In the genomic region with DNA sequence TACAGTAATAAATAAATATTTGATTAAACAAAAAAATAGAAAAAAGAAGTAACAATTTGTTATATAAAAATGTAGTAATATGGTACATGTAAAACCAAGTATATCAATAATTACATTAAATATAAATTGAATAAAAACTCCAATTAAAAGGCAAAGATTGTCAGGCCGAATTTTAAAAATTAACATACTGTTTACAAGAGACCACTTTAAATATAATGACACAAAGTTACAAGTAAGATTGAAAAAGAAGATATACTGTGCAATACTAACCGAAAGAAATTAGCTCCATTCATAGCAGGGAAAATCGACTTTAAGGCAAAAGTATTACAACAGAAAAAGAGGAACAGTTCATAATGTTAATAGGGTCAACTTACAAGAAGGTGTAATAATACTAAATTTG, we compare ENCODE assay signal across 24 cellular contexts.
DNase-seq lines count a peak whose midpoint lies in the region; ATAC-seq, FAIRE-seq and TF ChIP-seq lines count a peak whose summit lies in the region.
"Had no signal": no experiment of that assay in that cellular context is flagged by ENCODE, and none has a peak within 500 bp of the region (broad histone marks: within the 10 kb centered on the region; RNA-seq: fewer than 3 reads in every experiment).

No MANE protein-coding gene starts in this region.

- H3K4me1 ChIP-seq in K562 (replicated peaks in 1 of 2; ENCODE audit: control insufficient read depth in 2 of 2, insufficient read depth in 2 of 2, low read length in 2 of 2) = no peaks in the 10 kb centered on the region
- H3K4me1 ChIP-seq in kidney (ENCODE audit: control insufficient read depth in 1 of 2, insufficient read depth in 1 of 2, low read depth in 1 of 2, low read length in 2 of 2) = no peaks in the 10 kb centered on the region
- H3K4me1 ChIP-seq in heart right ventricle = no peaks in the 10 kb centered on the region
- H3K4me1 ChIP-seq in endodermal cell (ENCODE audit: control insufficient read depth, insufficient read depth, low read length) = no peaks in the 10 kb centered on the region
- H3K4me1 ChIP-seq: A549, Caco-2 had no signal

- no peak for TF ChIP-seq RAD21 in K562 (CRISPR knock-in tag; conservative IDR thresholded peaks at IDR 0.05 in 1 of 2, IDR thresholded peaks at IDR 0.05 in 1 of 2)

- intact Hi-C loops in K562 (cut with micrococcal nuclease) (no loop called here), kidney (cut with DNase I) (no loop called here), heart right ventricle (cut with DNase I) (no loop called here)

- H3K4me3 ChIP-seq in K562 (no peak overlapping the region), kidney (ENCODE audit: low read length in 2 of 2) (no peak overlapping the region), heart right ventricle (no peak overlapping the region), endodermal cell (ENCODE audit: low read length) (no peak overlapping the region)
- H3K4me3 ChIP-seq: A549; BLaER1 treated with 17β-estradiol and CSF1 and Interleukin-3, amounts not matched to agents 10 nM and 100 nM; GM12878 had no signal

- no peak overlapping the region for H3K9ac ChIP-seq in K562 (ENCODE audit: insufficient read depth in 1 of 2, low read depth in 2 of 2, low read length in 2 of 2)
- H3K9ac ChIP-seq in kidney (ENCODE audit: low read length in 2 of 2) = no peak overlapping the region
- no peak overlapping the region for H3K9ac ChIP-seq in endodermal cell (ENCODE audit: extremely low read depth, low read length, poor library complexity, severe bottlenecking)
- H3K9ac ChIP-seq: BLaER1 treated with 17β-estradiol and CSF1 and Interleukin-3, amounts not matched to agents 10 nM and 100 nM had no signal

- POLR2A ChIA-PET in K562 (lab: Yijun Ruan, JAX) = no interaction called here

- H3K4me3 Mint-ChIP-seq in natural killer cell treated with Interleukin-12 subunit alpha and Interleukin-12 subunit beta and Interleukin-15 and Interleukin-18, amount 100 ng/mL, for 72 hours = no peak overlapping the region
- no peak overlapping the region for H3K4me3 Mint-ChIP-seq in endodermal cell
- H3K4me3 Mint-ChIP-seq: B cell; CD4-positive, alpha-beta T cell; CD8-positive, alpha-beta T cell had no signal

- no peaks in the 10 kb centered on the region for H3K79me2 ChIP-seq in K562 (ENCODE audit: control insufficient read depth, insufficient read depth, low read length)

- H3K4me2 ChIP-seq in K562 (ENCODE audit: insufficient read depth, low read length) = no peak overlapping the region
- H3K4me2 ChIP-seq: A549; BLaER1 treated with 17β-estradiol and CSF1 and Interleukin-3, amounts not matched to agents 10 nM and 100 nM had no signal

- no peaks in the 10 kb centered on the region for H3K9me3 ChIP-seq in K562 (replicated peaks; ENCODE audit: control insufficient read depth, insufficient read depth, low read depth, low read length)
- H3K9me3 ChIP-seq in kidney (ENCODE audit: control insufficient read depth in 1 of 2, low read length in 2 of 2) = peaks cover 0 to 7% of the 10 kb centered on the region in 2 donors
- H3K9me3 ChIP-seq in heart right ventricle = peaks cover 0 to 68% (median 27%) of the 10 kb centered on the region in 11 donors
- H3K9me3 ChIP-seq in endodermal cell (ENCODE audit: control insufficient read depth, low read length) = peaks cover 4% of the 10 kb centered on the region
- H3K9me3 ChIP-seq: Caco-2 had no signal

- H3K9me1 ChIP-seq in K562 (ENCODE audit: control insufficient read depth, insufficient read depth, low read length) = no peaks in the 10 kb centered on the region

- BruUV-seq in K562 (replicated peaks; lab: Mats Ljungman, UMichigan) = no TSS peak

- CTCF ChIA-PET in K562 (lab: Yijun Ruan, JAX; ENCODE audit: low intra/inter-chr PET ratio) = no interaction called here

- no peak overlapping the region for H3K27ac ChIP-seq in K562 (ENCODE audit: extremely low read depth, low read depth, low read length)
- no peak overlapping the region for H3K27ac ChIP-seq in kidney (ENCODE audit: low read depth in 2 of 2, low read length in 2 of 2)
- H3K27ac ChIP-seq in heart right ventricle = no peak overlapping the region
- no peak overlapping the region for H3K27ac ChIP-seq in endodermal cell (ENCODE audit: low read depth, low read length)
- H3K27ac ChIP-seq: A549; BLaER1 treated with 17β-estradiol and CSF1 and Interleukin-3, amounts not matched to agents 10 nM and 100 nM; C4-2B had no signal

- H4K20me1 ChIP-seq in K562 (replicated peaks; ENCODE audit: control insufficient read depth, insufficient read depth, low read length) = no peaks in the 10 kb centered on the region
- H4K20me1 ChIP-seq: BLaER1 treated with 17β-estradiol and CSF1 and Interleukin-3, amounts not matched to agents 10 nM and 100 nM had no signal

- H3K27me3 Mint-ChIP-seq in natural killer cell treated with Interleukin-12 subunit alpha and Interleukin-12 subunit beta and Interleukin-15 and Interleukin-18, amount 100 ng/mL, for 72 hours = no peaks in the 10 kb centered on the region
- H3K27me3 Mint-ChIP-seq in endodermal cell (ENCODE audit: insufficient read depth) = no peaks in the 10 kb centered on the region
- H3K27me3 Mint-ChIP-seq: B cell; CD4-positive, alpha-beta T cell had no signal

- H3K9me3 Mint-ChIP-seq in natural killer cell treated with Interleukin-12 subunit alpha and Interleukin-12 subunit beta and Interleukin-15 and Interleukin-18, amount 100 ng/mL, for 72 hours = no peaks in the 10 kb centered on the region
- peaks cover 15% of the 10 kb centered on the region for H3K9me3 Mint-ChIP-seq in endodermal cell

- 0% methylated on average over 3 of the region's 3 CpGs for WGBS in K562 (ENCODE audit: insufficient coverage, low coverage, missing lambda C conversion rate)
- WGBS in heart right ventricle, 2 donors = 74 to 93% methylated on average over 3 of the region's 3 CpGs
- WGBS in endodermal cell (ENCODE audit: insufficient coverage in 1 of 2, insufficient read length in 1 of 2), 2 experiments = 58 to 87% methylated on average over 2 of the region's 3 CpGs

- no peak for TF ChIP-seq EP300 in K562 (IDR thresholded peaks at IDR 0.05; ENCODE audit: low read length)

- no peak overlapping the region for H2AFZ ChIP-seq in K562 (ENCODE audit: low read depth, low read length)

- no peak for ATAC-seq in K562
- ATAC-seq in heart right ventricle = no peak
- ATAC-seq in natural killer cell treated with Interleukin-12 subunit alpha and Interleukin-12 subunit beta and Interleukin-15 and Interleukin-18, amount 100 ng/mL, for 72 hours = no peak
- ATAC-seq: A549; CD8-positive, alpha-beta T cell; GM12878 had no signal

- in situ Hi-C loops in K562 (cut with MboI) = no loop called here

- H3K36me3 ChIP-seq in K562 (ENCODE audit: control insufficient read depth, insufficient read depth, low read length) = no peaks in the 10 kb centered on the region
- no peaks in the 10 kb centered on the region for H3K36me3 ChIP-seq in kidney (ENCODE audit: control insufficient read depth in 1 of 2, insufficient read depth in 2 of 2, low read length in 2 of 2)
- H3K36me3 ChIP-seq in heart right ventricle = no peaks in the 10 kb centered on the region
- no peaks in the 10 kb centered on the region for H3K36me3 ChIP-seq in endodermal cell (ENCODE audit: control insufficient read depth, insufficient read depth, low read length)
- H3K36me3 ChIP-seq: BLaER1 treated with 17β-estradiol and CSF1 and Interleukin-3, amounts not matched to agents 10 nM and 100 nM had no signal

- H3K4me1 Mint-ChIP-seq in natural killer cell treated with Interleukin-12 subunit alpha and Interleukin-12 subunit beta and Interleukin-15 and Interleukin-18, amount 100 ng/mL, for 72 hours (ENCODE audit: low read depth in 2 of 2) = no peaks in the 10 kb centered on the region
- no peaks in the 10 kb centered on the region for H3K4me1 Mint-ChIP-seq in endodermal cell
- H3K4me1 Mint-ChIP-seq: B cell had no signal

- DNase-seq in OCI-M1 (lab: John Stamatoyannopoulos, UW) = peak; percentile 7
- DNase-seq in K562 (ENCODE audit: extremely low read depth in 1 of 4, low spot score in 3 of 4) = no peak
- DNase-seq in kidney = no peak
- no peak for DNase-seq in heart right ventricle
- no peak for DNase-seq in natural killer cell treated with Interleukin-12 subunit alpha and Interleukin-12 subunit beta and Interleukin-15 and Interleukin-18, amount 100 ng/mL, for 72 hours (ENCODE audit: low spot score)
- DNase-seq in endodermal cell = no peak
- no peak for DNase-seq in COR-L47 (lab: John Stamatoyannopoulos, UW)
- DNase-seq: 8988T; AML-193; Caco-2; Calu3; CD4-positive, alpha-beta T cell; CD8-positive, alpha-beta T cell; DMS79 treated with DMSO at 0.1 percent for 48 hours; GDM1 had no signal

- no peak for TF ChIP-seq POLR2A in K562 (conservative IDR thresholded peaks at IDR 0.05)

- H3K27ac Mint-ChIP-seq in natural killer cell treated with Interleukin-12 subunit alpha and Interleukin-12 subunit beta and Interleukin-15 and Interleukin-18, amount 100 ng/mL, for 72 hours = no peak overlapping the region
- H3K27ac Mint-ChIP-seq in endodermal cell = no peak overlapping the region
- H3K27ac Mint-ChIP-seq: B cell; CD4-positive, alpha-beta T cell; CD8-positive, alpha-beta T cell had no signal

- peaks cover 10% of the 10 kb centered on the region for H3K36me3 Mint-ChIP-seq in natural killer cell treated with Interleukin-12 subunit alpha and Interleukin-12 subunit beta and Interleukin-15 and Interleukin-18, amount 100 ng/mL, for 72 hours
- H3K36me3 Mint-ChIP-seq in endodermal cell (ENCODE audit: low read depth) = no peaks in the 10 kb centered on the region
- H3K36me3 Mint-ChIP-seq: CD8-positive, alpha-beta T cell had no signal

- TF ChIP-seq CTCF in K562 (IDR thresholded peaks at IDR 0.05 in 2 of 3, conservative IDR thresholded peaks at IDR 0.05 in 1 of 3; ENCODE audit: insufficient read depth in 2 of 3, low read depth in 1 of 3, low read length in 3 of 3) = no peak
- TF ChIP-seq CTCF in kidney (IDR thresholded peaks at IDR 0.05; ENCODE audit: borderline replicate concordance, extremely low read depth, insufficient read depth) = no peak
- TF ChIP-seq CTCF in heart right ventricle (IDR thresholded peaks at IDR 0.05) = no peak
- no peak for TF ChIP-seq CTCF in endodermal cell (conservative IDR thresholded peaks at IDR 0.05)

- no peaks in the 10 kb centered on the region for H3K27me3 ChIP-seq in K562 (ENCODE audit: control insufficient read depth in 2 of 2, insufficient read depth in 2 of 2, low read length in 2 of 2)
- H3K27me3 ChIP-seq in heart right ventricle = no peaks in the 10 kb centered on the region
- no peaks in the 10 kb centered on the region for H3K27me3 ChIP-seq in endodermal cell (ENCODE audit: control insufficient read depth, insufficient read depth, low read length, poor library complexity, severe bottlenecking)
- H3K27me3 ChIP-seq: BLaER1 treated with 17β-estradiol and CSF1 and Interleukin-3, amounts not matched to agents 10 nM and 100 nM had no signal

- FAIRE-seq in G401.6 (lab: Jason Lieb, UNC) = peak; percentile 67
- no peak for FAIRE-seq in K562 (lab: Jason Lieb, UNC)
- peak; percentile 77 for FAIRE-seq in kidney (lab: Jason Lieb, UNC)
- FAIRE-seq: A549, D721Med, GM12878, GM12892, GM18507 had no signal

TF ChIP-seq in K562, 482 proteins besides CTCF, POLR2A, EP300 and RAD21 (continues in another document):
- TF ChIP-seq ZNF507 (tag; conservative IDR thresholded peaks at IDR 0.05) (peak; percentile 80), NELFE (IDR thresholded peaks at IDR 0.05; ENCODE audit: insufficient read depth, insufficient read length) (no peak)
